ENCODE assay signal across 28 cellular contexts in the genomic region with DNA sequence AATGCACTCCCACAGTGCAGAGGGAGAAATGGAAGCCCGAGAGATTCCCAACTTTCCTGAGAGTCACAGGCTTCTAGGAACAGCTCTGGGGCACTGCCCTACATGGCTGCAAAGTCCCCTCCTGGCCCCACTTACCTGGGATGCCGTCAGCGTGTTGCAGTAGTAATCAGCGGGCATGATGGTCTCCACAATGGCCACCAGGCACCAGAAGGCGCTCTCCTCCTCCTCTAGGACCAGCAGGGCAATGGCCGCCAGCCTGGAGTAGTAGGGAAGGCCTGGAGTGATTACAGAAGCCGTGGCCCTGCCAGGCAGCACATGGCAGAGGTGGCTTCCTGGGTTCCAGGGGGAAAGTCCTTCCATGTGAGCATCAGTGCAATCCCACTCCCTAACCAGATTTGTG.
"Had no signal": no experiment of that assay in that cellular context is flagged by ENCODE, and none has a peak within 500 bp of the region (broad histone marks: within the 10 kb centered on the region; RNA-seq: fewer than 3 reads in every experiment).

No MANE protein-coding gene starts in this region.

- H3K4me3 ChIP-seq: body of pancreas, esophagus muscularis mucosa, gastrocnemius medialis had no signal

- ATAC-seq: activated T-cell treated with anti-CD3 and anti-CD28 coated beads, Interleukin-2, amount 50 U/mL, for 72 hours; body of pancreas; effector memory CD8-positive, alpha-beta T cell; foreskin keratinocyte; gastrocnemius medialis; WTC11 had no signal

- H3K4me1 ChIP-seq: body of pancreas, gastrocnemius medialis had no signal

- H3K27ac ChIP-seq: body of pancreas, esophagus muscularis mucosa, foreskin keratinocyte, gastrocnemius medialis had no signal

- H3K27me3 Mint-ChIP-seq: activated CD4-positive, alpha-beta memory T cell treated with anti-CD3 and anti-CD28 coated beads, Interleukin-2, amount 10 ng/mL, durations not matched to agents 7 days and 5 days; activated CD4-positive, alpha-beta T cell treated with anti-CD3 and anti-CD28 coated beads, Interleukin-2, amount 10 ng/mL, durations not matched to agents 7 days and 5 days; activated naive CD8-positive, alpha-beta T cell; activated T-cell treated with anti-CD3 and anti-CD28 coated beads, Interleukin-2, amount 50 U/mL, for 24 hours; effector memory CD8-positive, alpha-beta T cell had no signal

- DNase-seq: activated CD4-positive, alpha-beta memory T cell treated with anti-CD3 and anti-CD28 coated beads, Interleukin-2, amount 10 ng/mL, durations not matched to agents 7 days and 5 days; activated CD4-positive, alpha-beta T cell treated with anti-CD3 and anti-CD28 coated beads for 1 hour; activated CD4-positive, alpha-beta T cell treated with anti-CD3 and anti-CD28 coated beads for 4 hours; activated CD4-positive, alpha-beta T cell treated with anti-CD3 and anti-CD28 coated beads, Interleukin-2, amount 10 ng/mL, durations not matched to agents 7 days and 5 days; activated CD4-positive, alpha-beta T cell treated with anti-CD3 and anti-CD28 coated beads, Interleukin-2, amount 50 U/mL, for 4 hours; activated CD8-positive, alpha-beta memory T cell treated with anti-CD3 and anti-CD28 coated beads, Interleukin-2, amount 50 U/mL, for 48 hours; activated gamma-delta T cell; activated naive CD4-positive, alpha-beta T cell treated with anti-CD3 and anti-CD28 coated beads, Interleukin-2, amount 50 U/mL, for 16 hours; activated naive CD4-positive, alpha-beta T cell treated with Interleukin-2 at 50 U/mL for 16 hours; activated T-cell treated with anti-CD3 and anti-CD28 coated beads for 4 hours; activated T-cell treated with anti-CD3 and anti-CD28 coated beads, Interleukin-2, amount 50 U/mL, for 24 hours; activated T-cell treated with anti-CD3 and anti-CD28 coated beads, Interleukin-2, amount 50 U/mL, for 72 hours; amniotic stem cell; anterior cingulate cortex; body of pancreas; caudate nucleus; cortex of kidney; dermis blood vessel endothelial cell; effector CD4-positive, alpha-beta T cell; effector memory CD8-positive, alpha-beta T cell; erythroblast; foreskin keratinocyte; gastrocnemius medialis; glutamatergic neuron; T-helper 2 cell had no signal

- H3K36me3 ChIP-seq: gastrocnemius medialis had no signal

- H3K27ac Mint-ChIP-seq: activated CD4-positive, alpha-beta memory T cell treated with anti-CD3 and anti-CD28 coated beads, Interleukin-2, amount 10 ng/mL, durations not matched to agents 7 days and 5 days; activated CD4-positive, alpha-beta T cell treated with anti-CD3 and anti-CD28 coated beads, Interleukin-2, amount 10 ng/mL, durations not matched to agents 7 days and 5 days; activated naive CD8-positive, alpha-beta T cell; activated T-cell treated with anti-CD3 and anti-CD28 coated beads, Interleukin-2, amount 50 U/mL, for 24 hours; activated T-cell treated with anti-CD3 and anti-CD28 coated beads, Interleukin-2, amount 50 U/mL, for 72 hours; effector memory CD8-positive, alpha-beta T cell; WTC11 had no signal

- H3K9me3 ChIP-seq: body of pancreas, esophagus muscularis mucosa, gastrocnemius medialis had no signal

- H3K27me3 ChIP-seq: body of pancreas, esophagus muscularis mucosa, foreskin keratinocyte, gastrocnemius medialis had no signal

- H3K9me3 Mint-ChIP-seq: activated CD4-positive, alpha-beta memory T cell treated with anti-CD3 and anti-CD28 coated beads, Interleukin-2, amount 10 ng/mL, durations not matched to agents 7 days and 5 days; activated CD4-positive, alpha-beta T cell treated with anti-CD3 and anti-CD28 coated beads, Interleukin-2, amount 10 ng/mL, durations not matched to agents 7 days and 5 days; activated T-cell treated with anti-CD3 and anti-CD28 coated beads, Interleukin-2, amount 50 U/mL, for 24 hours; activated T-cell treated with anti-CD3 and anti-CD28 coated beads, Interleukin-2, amount 50 U/mL, for 72 hours; effector memory CD8-positive, alpha-beta T cell had no signal

- H3K4me3 Mint-ChIP-seq: activated CD4-positive, alpha-beta memory T cell treated with anti-CD3 and anti-CD28 coated beads, Interleukin-2, amount 10 ng/mL, durations not matched to agents 7 days and 5 days; activated CD4-positive, alpha-beta T cell treated with anti-CD3 and anti-CD28 coated beads, Interleukin-2, amount 10 ng/mL, durations not matched to agents 7 days and 5 days; activated naive CD8-positive, alpha-beta T cell; activated T-cell treated with anti-CD3 and anti-CD28 coated beads, Interleukin-2, amount 50 U/mL, for 24 hours; activated T-cell treated with anti-CD3 and anti-CD28 coated beads, Interleukin-2, amount 50 U/mL, for 72 hours; effector memory CD8-positive, alpha-beta T cell; WTC11 had no signal
